In the genomic region with DNA sequence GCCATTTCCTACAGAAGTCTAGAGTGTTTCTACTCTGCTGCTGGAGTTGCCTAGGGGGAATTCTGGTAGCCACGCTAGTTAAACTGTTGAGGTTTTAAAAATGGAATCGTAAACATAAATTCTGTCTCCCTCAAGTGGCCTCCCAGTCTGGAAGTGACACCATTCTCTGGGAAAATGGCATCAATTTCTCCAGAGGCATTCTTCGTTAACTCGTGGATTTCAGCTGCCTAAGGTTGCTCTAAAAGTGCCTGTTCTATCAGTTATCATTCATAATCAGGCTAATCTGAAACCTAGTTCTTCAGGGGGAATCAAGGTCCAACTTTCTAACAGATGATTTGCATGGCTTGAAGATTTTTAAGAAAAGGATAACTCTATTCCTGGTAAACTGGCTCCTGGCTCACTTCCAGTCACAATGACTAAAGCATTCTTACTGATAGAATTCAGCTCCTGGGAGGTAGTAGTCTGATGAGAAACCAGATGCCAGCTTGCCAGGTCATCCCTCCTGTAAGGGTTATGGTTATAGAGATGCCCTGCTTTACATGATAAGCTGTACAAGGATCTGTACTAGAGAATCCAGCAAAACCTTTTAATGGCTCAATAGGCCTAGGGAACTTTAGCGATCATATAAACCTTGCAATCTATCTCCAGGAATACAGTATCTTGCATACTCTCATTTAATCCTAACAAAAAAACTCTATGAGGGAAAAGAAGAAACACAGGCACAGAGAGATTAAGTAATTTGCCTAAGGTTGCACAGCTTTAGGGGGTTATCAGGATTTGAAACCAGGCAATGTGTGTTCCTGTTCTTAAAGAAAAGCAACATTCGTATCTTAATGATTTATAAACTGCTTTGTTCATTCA, we compare ENCODE assay signal across 8 cellular contexts. TPM values are rescaled to one million over a fixed set of nuclear protein-coding genes. Genes with fewer than 3 reads are reported as not detected.
DNase-seq lines count a peak whose midpoint lies in the region; ATAC-seq and TF ChIP-seq lines count a peak whose summit lies in the region.

No MANE protein-coding gene starts in this region.

- peaks cover 34% of the 10 kb centered on the region for H3K36me3 Mint-ChIP-seq in Calu3 (ENCODE audit: insufficient read depth, unreplicated experiment)
- H3K36me3 Mint-ChIP-seq in activated naive CD8-positive, alpha-beta T cell = peaks cover 5% of the 10 kb centered on the region

- H3K36me3 ChIP-seq in HUES6 (ENCODE audit: control insufficient read depth, insufficient read depth, low read length) (peaks cover 12% of the 10 kb centered on the region), hepatocyte (replicated peaks; ENCODE audit: insufficient read depth, low read depth) (no peaks in the 10 kb centered on the region), skeletal muscle satellite cell (ENCODE audit: insufficient read depth, low read length) (peaks cover 22% of the 10 kb centered on the region)

- H3K4me3 Mint-ChIP-seq in Calu3 (ENCODE audit: low read depth, unreplicated experiment) = peak overlapping the region; percentile 80
- peak overlapping the region; percentile 97 for H3K4me3 Mint-ChIP-seq in activated naive CD8-positive, alpha-beta T cell

- no peak for ATAC-seq in HG02571 (IDR thresholded peaks at IDR 0.05; ENCODE audit: unreplicated experiment)

- no peaks in the 10 kb centered on the region for H3K9me2 ChIP-seq in hepatocyte (replicated peaks; ENCODE audit: insufficient read depth)

- H3K4me3 ChIP-seq in HUES6 (ENCODE audit: low read depth, low read length) = peak overlapping the region; percentile 83
- peak overlapping the region; percentile 55 for H3K4me3 ChIP-seq in hepatocyte
- H3K4me3 ChIP-seq in skeletal muscle satellite cell (ENCODE audit: low read length) = peak overlapping the region; percentile 88

- H3K4me1 ChIP-seq in HUES6 (ENCODE audit: control insufficient read depth, insufficient read depth, low read length) (peaks cover 13% of the 10 kb centered on the region), hepatocyte (ENCODE audit: insufficient read depth) (peaks cover 34% of the 10 kb centered on the region), skeletal muscle satellite cell (ENCODE audit: control insufficient read depth, insufficient read depth, low read length) (peaks cover 37% of the 10 kb centered on the region)

- no peaks in the 10 kb centered on the region for H3K9me3 ChIP-seq in HUES6 (ENCODE audit: control insufficient read depth, insufficient read depth, low read depth, low read length)
- H3K9me3 ChIP-seq in hepatocyte (ENCODE audit: low read depth) = no peaks in the 10 kb centered on the region
- H3K9me3 ChIP-seq in skeletal muscle satellite cell (replicated peaks; ENCODE audit: low read length) = no peaks in the 10 kb centered on the region

- peak; percentile 37 for DNase-seq in Calu3
- DNase-seq in hepatocyte (ENCODE audit: low spot score) = peak; percentile 52
- no peak for DNase-seq in activated gamma-delta T cell (lab: John Stamatoyannopoulos, UW)
- DNase-seq in UCSD-AML1 (lab: John Stamatoyannopoulos, UW; ENCODE audit: unreplicated experiment) = no peak

- peaks cover 54% of the 10 kb centered on the region for H3K79me2 ChIP-seq in hepatocyte

- intact Hi-C loops in Calu3 (cut with micrococcal nuclease; ENCODE audit: unreplicated experiment) = no loop called here

- H3K27ac Mint-ChIP-seq in Calu3 (ENCODE audit: unreplicated experiment) = peak overlapping the region; percentile 80
- H3K27ac Mint-ChIP-seq in activated naive CD8-positive, alpha-beta T cell = peak overlapping the region; percentile 75

- no peaks in the 10 kb centered on the region for H3K27me3 Mint-ChIP-seq in Calu3 (ENCODE audit: unreplicated experiment)
- H3K27me3 Mint-ChIP-seq in activated naive CD8-positive, alpha-beta T cell = no peaks in the 10 kb centered on the region

- CTCF ChIA-PET in Calu3 (lab: Charles Lee) = interaction anchor here (3.2 kb wide), 1 partner anchor 94 kb away, joined by 13 read pairs; a partner anchor contains a TSS

- H3K27me3 ChIP-seq in HUES6 (ENCODE audit: control insufficient read depth, insufficient read depth, low read length) (no peaks in the 10 kb centered on the region), hepatocyte (no peaks in the 10 kb centered on the region), skeletal muscle satellite cell (ENCODE audit: control insufficient read depth, insufficient read depth, low read length) (no peaks in the 10 kb centered on the region)

- peaks cover 4% of the 10 kb centered on the region for H4K20me1 ChIP-seq in hepatocyte (ENCODE audit: insufficient read depth, poor library complexity, severe bottlenecking)

- peaks cover 27% of the 10 kb centered on the region for H3K4me1 Mint-ChIP-seq in Calu3 (ENCODE audit: low read depth, unreplicated experiment)
- H3K4me1 Mint-ChIP-seq in activated naive CD8-positive, alpha-beta T cell (ENCODE audit: low read depth) = peaks cover 59% of the 10 kb centered on the region

- H3K4me2 ChIP-seq in hepatocyte = peak overlapping the region; percentile 93
- peak overlapping the region; percentile 86 for H3K4me2 ChIP-seq in skeletal muscle satellite cell (ENCODE audit: low read length)

- BruUV-seq in Calu3 (replicated peaks; lab: Mats Ljungman, UMichigan) = TSS peak; percentile 47

- TF ChIP-seq CTCF in Calu3 (IDR thresholded peaks at IDR 0.05; ENCODE audit: unreplicated experiment) (no peak), hepatocyte (IDR thresholded peaks at IDR 0.05; ENCODE audit: poor library complexity) (no peak)

- 53% methylated on average over 6 of the region's 6 CpGs for WGBS in hepatocyte (ENCODE audit: low lambda C conversion rate, missing lambda C conversion rate)

- no peak overlapping the region for H3K27ac ChIP-seq in HUES6 (ENCODE audit: low read depth, low read length)
- peak overlapping the region; percentile 92 for H3K27ac ChIP-seq in hepatocyte

- H3K9ac ChIP-seq in HUES6 (ENCODE audit: low read length) = peak overlapping the region; percentile 84
- H3K9ac ChIP-seq in skeletal muscle satellite cell (ENCODE audit: low read depth, low read length) = peak overlapping the region; percentile 97

- H3K9me3 Mint-ChIP-seq in Calu3 (ENCODE audit: low read depth, unreplicated experiment) = no peaks in the 10 kb centered on the region
- no peaks in the 10 kb centered on the region for H3K9me3 Mint-ChIP-seq in activated naive CD8-positive, alpha-beta T cell (ENCODE audit: low read depth)

- H2AFZ ChIP-seq in hepatocyte = peak overlapping the region; percentile 70

RNA-seq across cellular contexts. Expression of a gene that starts 1.5 kb away (rescaled TPM):
- 27.3 and 28.4 TPM in 2 replicates for total RNA-seq in Calu3 (2022)
- 21.8 and 36.2 TPM in 2 replicates for total RNA-seq in hepatocyte
- polyA plus RNA-seq in hepatocyte = 20.3 and 39.2 TPM in 2 replicates
- 51.7 and 57.2 TPM in 2 replicates for total RNA-seq in skeletal muscle satellite cell (2012; rRNA removed)

RNA-seq across cellular contexts. Expression of a gene that starts 1.6 kb away (rescaled TPM):
- total RNA-seq in Calu3 (2022) = 48.9 and 49.4 TPM in 2 replicates
- 83.8 and 94.9 TPM in 2 replicates for total RNA-seq in hepatocyte
- 48.7 and 69.9 TPM in 2 replicates for polyA plus RNA-seq in hepatocyte
- total RNA-seq in skeletal muscle satellite cell (2012; rRNA removed) = 75.0 and 109 TPM in 2 replicates

RNA-seq across cellular contexts. Expression of a gene that starts 17.5 kb away (rescaled TPM):
- total RNA-seq in Calu3 (2022) (5.5 and 6.3 TPM in 2 replicates), hepatocyte (1.6 and 1.8 TPM in 2 replicates)
- polyA plus RNA-seq in hepatocyte = 0.28 and 0.86 TPM in 2 replicates
- total RNA-seq in skeletal muscle satellite cell (2012; rRNA removed) = 3.9 and 7.6 TPM in 2 replicates

Comparison
In these comparisons a context has a peak if more than half of its experiments do, and no peak if none do; other contexts are left out.
1. DNase-seq: peak in Calu3 (single experiment) and hepatocyte (single experiment); none in activated gamma-delta T cell (single experiment) and UCSD-AML1 (single experiment).
2. Peak in every context shown above with its lines, with median percentiles within 50 percentile points of each other: H3K4me3 ChIP-seq.